Comparison of ENCODE assay signal across 16 cellular contexts in the genomic region with DNA sequence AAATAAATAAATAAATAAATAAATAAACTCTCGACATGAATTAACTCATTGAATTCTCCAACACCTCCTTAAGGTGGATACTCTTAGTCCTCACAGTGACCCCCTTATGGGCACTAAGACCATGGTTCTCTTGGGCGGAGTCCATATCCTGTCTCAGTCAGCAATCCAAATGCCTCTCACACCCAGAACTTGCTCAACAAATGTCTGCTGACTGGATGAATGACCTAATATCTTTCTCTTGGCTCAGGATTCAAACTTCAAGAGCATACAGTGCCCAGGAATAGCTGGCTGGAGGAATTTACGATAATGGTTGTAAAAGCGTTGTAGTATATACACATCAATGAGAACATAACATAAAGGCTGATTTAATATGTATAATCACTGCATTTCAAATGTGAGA. TPM values are rescaled to one million over a fixed set of nuclear protein-coding genes. Genes with fewer than 3 reads are reported as not detected.
DNase-seq lines count a peak whose midpoint lies in the region; ATAC-seq and TF ChIP-seq lines count a peak whose summit lies in the region.
"Had no signal": no experiment of that assay in that cellular context is flagged by ENCODE, and none has a peak within 500 bp of the region (broad histone marks: within the 10 kb centered on the region; RNA-seq: fewer than 3 reads in every experiment).

No MANE protein-coding gene starts in this region.

- POLR2A ChIA-PET in MCF 10A (lab: Yijun Ruan, JAX): interaction anchor here (0.7 to 4.0 kb wide), 6 partner anchors 8 to 157 kb away, joined by 3 to 36 read pairs (median 4); a partner anchor contains a TSS

- DNase-seq in MCF 10A (ENCODE audit: unreplicated experiment) (peak; percentile 87), breast epithelium (ENCODE audit: low spot score in 2 of 2) (no peak), dedifferentiated amniotic fluid mesenchymal stem cell (ENCODE audit: extremely low spot score) (peak; percentile 17), hepatocyte (ENCODE audit: low spot score) (peak; percentile 36), aorta (peak in 1 of 2 donors; percentile 53), RPMI8226 (no peak), MV-4-11 (lab: John Stamatoyannopoulos, UW) (no peak)
- DNase-seq: 8988T, NCI-H2029, NCI-H774, nephron progenitor cell, SHP77 treated with DMSO at 0.1 percent for 48 hours had no signal

- no peak for TF ChIP-seq CTCF in MCF 10A (IDR thresholded peaks at IDR 0.05; ENCODE audit: unreplicated experiment)
- no peak for TF ChIP-seq CTCF in breast epithelium (IDR thresholded peaks at IDR 0.05)
- TF ChIP-seq CTCF in hepatocyte (IDR thresholded peaks at IDR 0.05; ENCODE audit: poor library complexity): no peak

- no peaks in the 10 kb centered on the region for H3K27me3 Mint-ChIP-seq in MCF 10A (ENCODE audit: insufficient read depth, unreplicated experiment)

- no peaks in the 10 kb centered on the region for H3K27me3 ChIP-seq in breast epithelium
- no peaks in the 10 kb centered on the region for H3K27me3 ChIP-seq in hepatocyte
- H3K27me3 ChIP-seq in aorta (ENCODE audit: control insufficient read depth in 1 of 2, insufficient read depth in 2 of 2, low read length in 1 of 2): no peaks in the 10 kb centered on the region

- H3K36me3 Mint-ChIP-seq in MCF 10A (ENCODE audit: insufficient read depth, unreplicated experiment): no peaks in the 10 kb centered on the region

- ATAC-seq in aorta (ENCODE audit: low FRiP score): peak; percentile 80
- no peak for ATAC-seq in GM21529 (IDR thresholded peaks at IDR 0.05; ENCODE audit: unreplicated experiment)
- ATAC-seq: K562 had no signal

- H3K79me2 ChIP-seq in hepatocyte: no peaks in the 10 kb centered on the region

- no peak overlapping the region for H3K4me3 ChIP-seq in breast epithelium
- H3K4me3 ChIP-seq in hepatocyte: no peak overlapping the region
- no peak overlapping the region for H3K4me3 ChIP-seq in aorta (ENCODE audit: low read length in 2 of 2)
- H3K4me3 ChIP-seq: coronary artery, K562, smooth muscle cell had no signal

- BruUV-seq in MCF 10A (replicated peaks; lab: Mats Ljungman, UMichigan): no TSS peak

- no peaks in the 10 kb centered on the region for H3K36me3 ChIP-seq in breast epithelium
- no peaks in the 10 kb centered on the region for H3K36me3 ChIP-seq in hepatocyte (replicated peaks; ENCODE audit: insufficient read depth, low read depth)
- H3K36me3 ChIP-seq in aorta (ENCODE audit: control insufficient read depth in 1 of 2, insufficient read depth in 2 of 2, low read length in 1 of 2): no peaks in the 10 kb centered on the region

- no peak overlapping the region for H3K27ac ChIP-seq in breast epithelium
- H3K27ac ChIP-seq in hepatocyte: no peak overlapping the region
- no peak overlapping the region for H3K27ac ChIP-seq in aorta (ENCODE audit: low read depth in 1 of 2, low read length in 2 of 2)
- H3K27ac ChIP-seq: coronary artery had no signal

- H4K20me1 ChIP-seq in hepatocyte (ENCODE audit: insufficient read depth, poor library complexity, severe bottlenecking): no peaks in the 10 kb centered on the region

- intact Hi-C loops in MCF 10A (cut with micrococcal nuclease): no loop called here
- intact Hi-C loops in breast epithelium (cut with DNase I; ENCODE audit: low total_unique reads): no loop called here
- intact Hi-C loops in aorta (cut with DNase I): no loop called here

- H3K4me1 ChIP-seq in breast epithelium (no peaks in the 10 kb centered on the region), hepatocyte (ENCODE audit: insufficient read depth) (no peaks in the 10 kb centered on the region), aorta (ENCODE audit: control insufficient read depth in 1 of 2, insufficient read depth in 2 of 2, low read length in 2 of 2) (peaks cover 0 to 4% of the 10 kb centered on the region in 2 donors)

- no peak for TF ChIP-seq POLR2A in breast epithelium (IDR thresholded peaks at IDR 0.05)

- no peaks in the 10 kb centered on the region for H3K9me2 ChIP-seq in hepatocyte (replicated peaks; ENCODE audit: insufficient read depth)

- no peaks in the 10 kb centered on the region for H3K9me3 Mint-ChIP-seq in MCF 10A (ENCODE audit: unreplicated experiment)

- no peak overlapping the region for H2AFZ ChIP-seq in hepatocyte

- peaks cover 26% of the 10 kb centered on the region for H3K4me1 Mint-ChIP-seq in MCF 10A (ENCODE audit: insufficient read depth, unreplicated experiment)
- H3K4me1 Mint-ChIP-seq: nephron progenitor cell had no signal

- no peak overlapping the region for H3K4me2 ChIP-seq in hepatocyte
- H3K4me2 ChIP-seq: smooth muscle cell had no signal

- WGBS in hepatocyte (ENCODE audit: low lambda C conversion rate, missing lambda C conversion rate): 85% methylated on average over 4 of the region's 4 CpGs
- 5 to 6% methylated on average over 4 of the region's 4 CpGs for WGBS in aorta, 2 donors

- H3K4me3 Mint-ChIP-seq in MCF 10A (ENCODE audit: unreplicated experiment): no peak overlapping the region
- H3K4me3 Mint-ChIP-seq: nephron progenitor cell had no signal

- peak overlapping the region; percentile 67 for H3K27ac Mint-ChIP-seq in MCF 10A (ENCODE audit: low read depth, unreplicated experiment)

- H3K9me3 ChIP-seq in breast epithelium (no peaks in the 10 kb centered on the region), hepatocyte (ENCODE audit: low read depth) (no peaks in the 10 kb centered on the region), aorta (ENCODE audit: control insufficient read depth, low read length) (no peaks in the 10 kb centered on the region)

- CTCF ChIA-PET in MCF 10A (lab: Yijun Ruan, JAX): interaction anchor here (0.6 to 8.0 kb wide), 6 partner anchors 10 to 165 kb away, joined by 3 to 64 read pairs (median 5); no protein-coding TSS in a partner anchor

RNA-seq across cellular contexts. Expression of a gene that starts 6.8 kb away (rescaled TPM):
- total RNA-seq in MCF 10A (2022) (626 and 729 TPM in 2 replicates), breast epithelium (100 to 1,000 TPM; 735 to 835 (median 828) TPM), hepatocyte (1,250 and 1,335 TPM in 2 replicates), aorta (100 to 1,000 TPM; 809 to 914 TPM)
- polyA plus RNA-seq in hepatocyte (2,041 and 2,117 TPM in 2 replicates), aorta (1,000 to 10,000 TPM in 1 of 2 donors, 100 to 1,000 TPM in 1; 929 to 1,130 TPM)

RNA-seq across cellular contexts. Expression of a gene that starts 20.9 kb away (rescaled TPM):
- total RNA-seq in MCF 10A (2022) (22.4 and 27.7 TPM in 2 replicates), breast epithelium (10 to 100 TPM in 2 of 3 donors, 1 to 10 TPM in 1; 4.3 to 25.9 (median 13.5) TPM), hepatocyte (40.4 and 46.2 TPM in 2 replicates), aorta (10 to 100 TPM in 1 of 2 donors, 1 to 10 TPM in 1; 9.5 to 24.8 TPM)
- polyA plus RNA-seq in hepatocyte (51.0 and 52.4 TPM in 2 replicates), aorta (10 to 100 TPM; 17.2 to 33.8 TPM)

RNA-seq across cellular contexts. Expression of a gene that starts 41.2 kb away (rescaled TPM):
- total RNA-seq in MCF 10A (2022) (not detected in 2 replicates), breast epithelium (10 to 100 TPM in 2 of 3 donors, 1 to 10 TPM in 1; 6.6 to 14.2 (median 11.3) TPM), hepatocyte (1.8 and 7.7 TPM in 2 replicates), aorta (10 to 100 TPM; 33.4 to 40.3 TPM)
- polyA plus RNA-seq in hepatocyte (10.1 and 15.2 TPM in 2 replicates), aorta (10 to 100 TPM in 1 of 2 donors, 1 to 10 TPM in 1; 8.5 to 27.7 TPM)

Comparison
In these comparisons a context has a peak if more than half of its experiments do, and no peak if none do; other contexts are left out.
1. DNase-seq: peak in MCF 10A (single experiment), dedifferentiated amniotic fluid mesenchymal stem cell (single experiment) and hepatocyte (single experiment); none in breast epithelium (0 of 2), RPMI8226 (single experiment) and MV-4-11 (single experiment).